In genomic region chr21:45748593-45748992, GRCh38 we compare ENCODE assay signal across 11 cellular contexts.
DNase-seq lines count a peak whose midpoint lies in the region; TF ChIP-seq lines count a peak whose summit lies in the region.
"Had no signal": no experiment of that assay in that cellular context is flagged by ENCODE, and none has a peak within 500 bp of the region (broad histone marks: within the 10 kb centered on the region; RNA-seq: fewer than 3 reads in every experiment).

No MANE protein-coding gene starts in this region.

- H3K9me3 ChIP-seq in BE2C (no peaks in the 10 kb centered on the region), esophagus muscularis mucosa (no peaks in the 10 kb centered on the region)

- TF ChIP-seq EP300 in esophagus muscularis mucosa (IDR thresholded peaks at IDR 0.05) = no peak

- WGBS in esophagus muscularis mucosa = 81% methylated on average over 4 of the region's 7 CpGs

- H3K36me3 ChIP-seq in BE2C (peaks cover 26% of the 10 kb centered on the region), esophagus muscularis mucosa (peaks cover 0 to 10% (median 0%) of the 10 kb centered on the region in 4 donors)

- intact Hi-C loops in esophagus muscularis mucosa (cut with DNase I) = no loop called here

- H3K4me1 ChIP-seq in BE2C (peaks cover 19% of the 10 kb centered on the region), esophagus muscularis mucosa (peaks cover 0 to 14% (median 11%) of the 10 kb centered on the region in 4 donors)

- no peak for TF ChIP-seq CTCF in BE2C (IDR thresholded peaks at IDR 0.05; ENCODE audit: low read depth, low read length)
- TF ChIP-seq CTCF in esophagus muscularis mucosa (IDR thresholded peaks at IDR 0.05) = no peak

- DNase-seq in BE2C (peak; percentile 44), GM03348 (ENCODE audit: low spot score) (peak; percentile 2), RPMI8226 (peak; percentile 73), esophagus muscularis mucosa (ENCODE audit: extremely low spot score) (peak; percentile 89), hepatic stellate cell (ENCODE audit: low spot score) (no peak), COLO668 (lab: John Stamatoyannopoulos, UW; ENCODE audit: unreplicated experiment) (no peak), NCI-H1694 treated with DMSO at 0.1 percent for 48 hours (lab: John Stamatoyannopoulos, UW) (no peak)
- DNase-seq: H7, NCI-H774, T-helper 1 cell had no signal

- TF ChIP-seq POLR2A in esophagus muscularis mucosa (IDR thresholded peaks at IDR 0.05; ENCODE audit: low read depth) = no peak

- H3K4me3 ChIP-seq in BE2C (ENCODE audit: low read depth, low read length) (peak overlapping the region; percentile 27), esophagus muscularis mucosa (no peak overlapping the region)
- H3K4me3 ChIP-seq: BLaER1 had no signal

- no peaks in the 10 kb centered on the region for H3K27me3 ChIP-seq in BE2C
- no peaks in the 10 kb centered on the region for H3K27me3 ChIP-seq in esophagus muscularis mucosa
- H3K27me3 ChIP-seq: BLaER1 had no signal

- H3K27ac ChIP-seq in esophagus muscularis mucosa (replicated peaks in 1 of 4) = no peak overlapping the region
- H3K27ac ChIP-seq: BLaER1 had no signal

Comparison
In these comparisons a context has a peak if more than half of its experiments do, and no peak if none do; other contexts are left out.
1. DNase-seq: peak in BE2C (single experiment), GM03348 (single experiment), RPMI8226 (single experiment) and esophagus muscularis mucosa (single experiment); none in hepatic stellate cell (single experiment), COLO668 (single experiment) and NCI-H1694 treated with DMSO at 0.1 percent for 48 hours (single experiment).